Comparison of ENCODE assay signal across 16 cellular contexts in genomic region chr6:132961122-132961521, GRCh38.
A peak's percentile ranks its signal among the peaks of the same experiment; 100 is the strongest.
DNase-seq lines count a peak whose midpoint lies in the region; ATAC-seq, FAIRE-seq and TF ChIP-seq lines count a peak whose summit lies in the region.
"Had no signal": no experiment of that assay in that cellular context is flagged by ENCODE, and none has a peak within 500 bp of the region (broad histone marks: within the 10 kb centered on the region; RNA-seq: fewer than 3 reads in every experiment).

No MANE protein-coding gene starts in this region.

- H3K4me1 Mint-ChIP-seq in Calu3 (ENCODE audit: low read depth, unreplicated experiment) (peaks cover 43% of the 10 kb centered on the region), glutamatergic neuron (ENCODE audit: low read depth, unreplicated experiment) (peaks cover 22% of the 10 kb centered on the region)

- no peak for TF ChIP-seq POLR2A in endothelial cell of umbilical vein (IDR thresholded peaks at IDR 0.05; ENCODE audit: low read depth, low read length)

- no peaks in the 10 kb centered on the region for H3K27me3 ChIP-seq in NT2/D1 (ENCODE audit: insufficient read depth, insufficient read length)
- peaks cover 4 to 9% of the 10 kb centered on the region in 2 experiments for H3K27me3 ChIP-seq in endothelial cell of umbilical vein (ENCODE audit: control insufficient read depth in 2 of 2, insufficient read depth in 2 of 2, low read length in 2 of 2)
- no peaks in the 10 kb centered on the region for H3K27me3 ChIP-seq in psoas muscle (ENCODE audit: insufficient read depth in 3 of 3, low read length in 2 of 3)
- H3K27me3 ChIP-seq: SJCRH30 had no signal

- H4K20me1 ChIP-seq in endothelial cell of umbilical vein (replicated peaks; ENCODE audit: control insufficient read depth, extremely low read depth, insufficient read depth, low read length): no peaks in the 10 kb centered on the region

- BruUV-seq in Calu3 (replicated peaks; lab: Mats Ljungman, UMichigan) (no TSS peak), endothelial cell of umbilical vein (replicated peaks; lab: Mats Ljungman, UMichigan) (no TSS peak)

- peak in 2 of 4 donors; percentile 32 to 34 for ATAC-seq in psoas muscle
- ATAC-seq: mucosa of descending colon; stimulated activated naive CD8-positive, alpha-beta T cell treated with anti-CD3 and anti-CD28 coated beads, Interleukin-15, Interleukin-2, amounts not matched to agents 100 U/mL and 50 U/mL, for 24 hours had no signal

- intact Hi-C loops in Calu3 (cut with micrococcal nuclease; ENCODE audit: unreplicated experiment) (loop anchor here (2.0 to 5.0 kb wide), 5 partner anchors 24 to 281 kb away; partner anchors contain the start of gene EYA4), endothelial cell of umbilical vein (cut with micrococcal nuclease) (loop anchor here (1.0 to 5.0 kb wide), 5 partner anchors 129 to 956 kb away; partner anchors contain the start of gene RPS12), psoas muscle (cut with DNase I) (loop anchor here (2.0 to 10.0 kb wide), 5 partner anchors 78 to 594 kb away; no protein-coding TSS in a partner anchor)

- H3K27me3 Mint-ChIP-seq in Calu3 (ENCODE audit: unreplicated experiment) (peaks cover 18% of the 10 kb centered on the region), glutamatergic neuron (ENCODE audit: unreplicated experiment) (peaks cover 3% of the 10 kb centered on the region)

- dilution Hi-C loops in endothelial cell of umbilical vein (cut with MboI; ENCODE audit: extremely low pct_ligation_motif_present, low sequenced_read_pairs): no loop called here

- H3K4me3 ChIP-seq in NT2/D1 (ENCODE audit: insufficient read length, low read depth) (no peak overlapping the region), endothelial cell of umbilical vein (replicated peaks in 1 of 3; ENCODE audit: insufficient read depth in 1 of 3, low read depth in 1 of 3, low read length in 3 of 3) (no peak overlapping the region), psoas muscle (no peak overlapping the region)
- H3K4me3 ChIP-seq: mucosa of descending colon, SJCRH30 had no signal

- POLR2A ChIA-PET in endothelial cell of umbilical vein (lab: Charles Lee): no interaction called here

- H3K4me1 ChIP-seq in NT2/D1 (ENCODE audit: insufficient read depth, insufficient read length) (no peaks in the 10 kb centered on the region), endothelial cell of umbilical vein (ENCODE audit: control insufficient read depth, extremely low read depth, insufficient read depth, low read length) (peaks cover 20% of the 10 kb centered on the region), psoas muscle (peaks cover 26% of the 10 kb centered on the region)

- no peaks in the 10 kb centered on the region for H3K79me2 ChIP-seq in endothelial cell of umbilical vein (ENCODE audit: control insufficient read depth, insufficient read depth, low read length)

- H3K36me3 Mint-ChIP-seq in Calu3 (ENCODE audit: insufficient read depth, unreplicated experiment) (peaks cover 4% of the 10 kb centered on the region), glutamatergic neuron (ENCODE audit: unreplicated experiment) (no peaks in the 10 kb centered on the region)

- CTCF ChIA-PET in Calu3 (lab: Charles Lee): interaction anchor here (0.6 to 1.5 kb wide), 5 partner anchors 24 to 1526 kb away, joined by 3 to 8 read pairs (median 3); no protein-coding TSS in a partner anchor
- CTCF ChIA-PET in endothelial cell of umbilical vein (lab: Charles Lee): interaction anchor here (1.1 to 3.7 kb wide), 8 partner anchors 9 to 962 kb away, joined by 3 to 35 read pairs (median 16); no protein-coding TSS in a partner anchor

- no peak overlapping the region for H3K27ac ChIP-seq in endothelial cell of umbilical vein (ENCODE audit: insufficient read depth, low read depth, low read length)
- peak overlapping the region; percentile 7 for H3K27ac ChIP-seq in psoas muscle
- H3K27ac ChIP-seq: SJCRH30 had no signal

- no peak overlapping the region for H3K9ac ChIP-seq in NT2/D1 (ENCODE audit: insufficient read length, low read depth)
- no peak overlapping the region for H3K9ac ChIP-seq in endothelial cell of umbilical vein (replicated peaks; ENCODE audit: extremely low read depth, insufficient read depth, low read length)

- H3K4me2 ChIP-seq in endothelial cell of umbilical vein (ENCODE audit: insufficient read depth, low read length): no peak overlapping the region

- no peaks in the 10 kb centered on the region for H3K9me1 ChIP-seq in endothelial cell of umbilical vein (replicated peaks; ENCODE audit: control insufficient read depth, extremely low read depth, insufficient read depth, low read length)

- H3K4me3 Mint-ChIP-seq in Calu3 (ENCODE audit: low read depth, unreplicated experiment): peak overlapping the region; percentile 27
- no peak overlapping the region for H3K4me3 Mint-ChIP-seq in glutamatergic neuron (ENCODE audit: unreplicated experiment)

- H3K9me3 Mint-ChIP-seq in Calu3 (ENCODE audit: low read depth, unreplicated experiment) (no peaks in the 10 kb centered on the region), glutamatergic neuron (ENCODE audit: unreplicated experiment) (peaks cover 4% of the 10 kb centered on the region)

- H3K9me3 ChIP-seq in NT2/D1 (ENCODE audit: insufficient read depth, low read length) (no peaks in the 10 kb centered on the region), endothelial cell of umbilical vein (replicated peaks; ENCODE audit: control insufficient read depth, insufficient read depth, low read length) (no peaks in the 10 kb centered on the region), psoas muscle (no peaks in the 10 kb centered on the region)
- H3K9me3 ChIP-seq: mucosa of descending colon, SJCRH30 had no signal

- TF ChIP-seq CTCF in Calu3 (IDR thresholded peaks at IDR 0.05; ENCODE audit: unreplicated experiment) (no peak), endothelial cell of umbilical vein (IDR thresholded peaks at IDR 0.05; ENCODE audit: extremely low read depth in 1 of 2, insufficient read depth in 1 of 2, low read depth in 1 of 2, low read length in 2 of 2) (no peak), psoas muscle (IDR thresholded peaks at IDR 0.05) (no peak), glutamatergic neuron (IDR thresholded peaks at IDR 0.05; ENCODE audit: partially characterized antibody, unreplicated experiment) (no peak)

- no peak overlapping the region for H3K27ac Mint-ChIP-seq in Calu3 (ENCODE audit: unreplicated experiment)
- H3K27ac Mint-ChIP-seq in glutamatergic neuron (ENCODE audit: unreplicated experiment): no peak overlapping the region
- H3K27ac Mint-ChIP-seq: progenitor cell of endocrine pancreas had no signal

- peak; percentile 7 for DNase-seq in Calu3
- peak; percentile 8 for DNase-seq in NT2/D1 (ENCODE audit: low read depth, low spot score)
- peak; percentile 38 for DNase-seq in endothelial cell of umbilical vein (ENCODE audit: low read depth, low spot score)
- DNase-seq in psoas muscle: no peak
- no peak for DNase-seq in NCI-H82 (lab: John Stamatoyannopoulos, UW)
- DNase-seq in HuH-7 (ENCODE audit: low spot score): no peak
- no peak for DNase-seq in HT-29 (ENCODE audit: low spot score)
- DNase-seq in glutamatergic neuron: no peak
- DNase-seq: activated CD8-positive, alpha-beta memory T cell treated with anti-CD3 and anti-CD28 coated beads, Interleukin-2, amount 50 U/mL, for 48 hours; aorta; mucosa of descending colon; NCI-H510A; SJCRH30; stimulated activated CD4-positive, alpha-beta T cell treated with anti-CD3 and anti-CD28 coated beads, Interleukin-2, amount 100 ng/mL, for 48 hours; stimulated activated naive CD8-positive, alpha-beta T cell treated with anti-CD3 and anti-CD28 coated beads, Interleukin-15, Interleukin-2, amounts not matched to agents 100 U/mL and 50 U/mL, for 24 hours had no signal

- H3K36me3 ChIP-seq in NT2/D1 (ENCODE audit: insufficient read depth, insufficient read length, low read length) (no peaks in the 10 kb centered on the region), endothelial cell of umbilical vein (ENCODE audit: control insufficient read depth in 2 of 2, extremely low read depth in 1 of 2, insufficient read depth in 2 of 2, low read length in 2 of 2) (no peaks in the 10 kb centered on the region), psoas muscle (ENCODE audit: insufficient read depth in 1 of 2, low read depth in 1 of 2) (no peaks in the 10 kb centered on the region)
- H3K36me3 ChIP-seq: SJCRH30 had no signal

- 39 to 62% (median 47%) methylated on average over 4 of the region's 4 CpGs for WGBS in psoas muscle, 3 donors

- no peak overlapping the region for H2AFZ ChIP-seq in endothelial cell of umbilical vein (ENCODE audit: low read depth, low read length)

- FAIRE-seq in endothelial cell of umbilical vein (lab: Jason Lieb, UNC): no peak

TF ChIP-seq in endothelial cell of umbilical vein, 7 proteins besides CTCF, POLR2A, EP300 and RAD21:
- TF ChIP-seq GATA2 (IDR thresholded peaks at IDR 0.05; ENCODE audit: insufficient read depth, insufficient read length, low read depth, low read length) (no peak), MAX (IDR thresholded peaks at IDR 0.05; ENCODE audit: insufficient read depth, insufficient read length) (no peak), MYC (IDR thresholded peaks at IDR 0.05; ENCODE audit: low read depth, low read length) (no peak), FOS (IDR thresholded peaks at IDR 0.05; ENCODE audit: borderline replicate concordance, insufficient read depth, low read length) (no peak), POLR2AphosphoS5 (IDR thresholded peaks at IDR 0.05; ENCODE audit: insufficient read depth, low read depth, low read length) (no peak), JUN (IDR thresholded peaks at IDR 0.05; ENCODE audit: borderline replicate concordance, insufficient read depth, insufficient read length, low read depth) (no peak), EZH2 (IDR thresholded peaks at IDR 0.05; ENCODE audit: borderline replicate concordance, low read depth, low read length, severe bottlenecking) (no peak)

Comparison
In these comparisons a context has a peak if more than half of its experiments do, and no peak if none do; other contexts are left out.
1. DNase-seq: peak in Calu3 (single experiment), NT2/D1 (single experiment) and endothelial cell of umbilical vein (single experiment); none in psoas muscle (0 of 2), NCI-H82 (single experiment), HuH-7 (single experiment), HT-29 (single experiment) and glutamatergic neuron (single experiment).